Comparison of ENCODE assay signal across 10 cellular contexts in genomic region chr4:90328558-90328957, GRCh38.
DNase-seq lines count a peak whose midpoint lies in the region; ATAC-seq lines count a peak whose summit lies in the region.
"Had no signal": no experiment of that assay in that cellular context is flagged by ENCODE, and none has a peak within 500 bp of the region (broad histone marks: within the 10 kb centered on the region; RNA-seq: fewer than 3 reads in every experiment).

No MANE protein-coding gene starts in this region.

- H3K36me3 Mint-ChIP-seq in naive thymus-derived CD8-positive, alpha-beta T cell = no peaks in the 10 kb centered on the region

- no peak overlapping the region for H3K27ac Mint-ChIP-seq in naive thymus-derived CD8-positive, alpha-beta T cell
- H3K27ac Mint-ChIP-seq: nephron progenitor cell, T-helper 17 cell had no signal

- POLR2A ChIA-PET in naive thymus-derived CD8-positive, alpha-beta T cell (lab: Charles Lee) = no interaction called here

- H3K4me3 Mint-ChIP-seq in naive thymus-derived CD8-positive, alpha-beta T cell = no peak overlapping the region
- H3K4me3 Mint-ChIP-seq: nephron progenitor cell, T-helper 17 cell had no signal

- peaks cover 0 to 9% (median 0%) of the 10 kb centered on the region in 9 donors for H3K9me3 Mint-ChIP-seq in naive thymus-derived CD8-positive, alpha-beta T cell

- H3K4me1 Mint-ChIP-seq in naive thymus-derived CD8-positive, alpha-beta T cell = no peaks in the 10 kb centered on the region
- H3K4me1 Mint-ChIP-seq: nephron progenitor cell, T-helper 17 cell had no signal

- DNase-seq in Daoy (ENCODE audit: low read depth) (peak; percentile 43), NCI-H1694 (lab: John Stamatoyannopoulos, UW) (peak; percentile 46), brain pericyte (ENCODE audit: low read depth, low spot score) (peak; percentile 27), left lobe of liver (ENCODE audit: low spot score) (no peak), NCI-H2196 treated with DMSO at 0.1 percent for 48 hours (lab: John Stamatoyannopoulos, UW; ENCODE audit: unreplicated experiment) (no peak)
- DNase-seq in naive thymus-derived CD8-positive, alpha-beta T cell = no peak
- DNase-seq in stimulated activated CD4-positive, alpha-beta T cell treated with anti-CD3 and anti-CD28 coated beads, Interleukin-12 subunit alpha, Interleukin-12 subunit beta, amount 100 ng/mL, for 4 hours = no peak
- DNase-seq: nephron progenitor cell, T-helper 17 cell had no signal

- ATAC-seq in left lobe of liver (peak; percentile 27), HG03457 (IDR thresholded peaks at IDR 0.05; ENCODE audit: unreplicated experiment) (no peak)
- ATAC-seq in naive thymus-derived CD8-positive, alpha-beta T cell = no peak
- ATAC-seq: T-helper 17 cell had no signal

- H3K27me3 Mint-ChIP-seq in naive thymus-derived CD8-positive, alpha-beta T cell = peaks cover 0 to 3% (median 0%) of the 10 kb centered on the region in 5 donors
- H3K27me3 Mint-ChIP-seq: T-helper 17 cell had no signal

Comparison
In these comparisons a context has a peak if more than half of its experiments do, and no peak if none do; other contexts are left out.
1. DNase-seq: peak in Daoy (single experiment), NCI-H1694 (single experiment) and brain pericyte (single experiment); none in left lobe of liver (single experiment), NCI-H2196 treated with DMSO at 0.1 percent for 48 hours (single experiment), naive thymus-derived CD8-positive, alpha-beta T cell (0 of 10) and stimulated activated CD4-positive, alpha-beta T cell treated with anti-CD3 and anti-CD28 coated beads, Interleukin-12 subunit alpha, Interleukin-12 subunit beta, amount 100 ng/mL, for 4 hours (single experiment).